In the genomic region with DNA sequence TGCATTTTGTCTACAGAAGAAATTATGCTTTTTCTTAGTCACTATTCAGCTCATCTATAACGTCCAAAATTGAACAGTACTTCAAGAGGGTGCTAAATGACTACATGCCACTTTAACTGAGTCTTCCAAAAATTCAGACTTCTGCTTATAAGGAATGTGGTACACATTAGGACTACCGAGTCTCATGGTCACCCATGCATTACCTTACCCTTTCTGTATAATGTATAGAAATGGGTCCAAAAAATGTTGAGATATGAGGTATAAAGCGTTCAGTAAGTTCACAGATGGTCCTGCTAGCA, we compare ENCODE assay signal across 1 cellular context.
TF ChIP-seq lines count a peak whose summit lies in the region.

No MANE protein-coding gene starts in this region.

TF ChIP-seq in GM12878, 131 proteins besides CTCF, POLR2A, EP300 and RAD21 (continued from another document):
- no peak for TF ChIP-seq REST (IDR thresholded peaks at IDR 0.05; ENCODE audit: low read depth, low read length)
- no peak for TF ChIP-seq JUNB (IDR thresholded peaks at IDR 0.05)
- TF ChIP-seq, protein P1, sequence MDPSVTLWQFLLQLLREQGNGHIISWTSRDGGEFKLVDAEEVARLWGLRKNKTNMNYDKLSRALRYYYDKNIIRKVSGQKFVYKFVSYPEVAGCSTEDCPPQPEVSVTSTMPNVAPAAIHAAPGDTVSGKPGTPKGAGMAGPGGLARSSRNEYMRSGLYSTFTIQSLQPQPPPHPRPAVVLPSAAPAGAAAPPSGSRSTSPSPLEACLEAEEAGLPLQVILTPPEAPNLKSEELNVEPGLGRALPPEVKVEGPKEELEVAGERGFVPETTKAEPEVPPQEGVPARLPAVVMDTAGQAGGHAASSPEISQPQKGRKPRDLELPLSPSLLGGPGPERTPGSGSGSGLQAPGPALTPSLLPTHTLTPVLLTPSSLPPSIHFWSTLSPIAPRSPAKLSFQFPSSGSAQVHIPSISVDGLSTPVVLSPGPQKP (IDR thresholded peaks at IDR 0.05; ENCODE audit: low read depth, low read length), result no peak
- no peak for TF ChIP-seq POLR2AphosphoS2 (IDR thresholded peaks at IDR 0.05; ENCODE audit: low read depth, low read length)
